In the genomic region with DNA sequence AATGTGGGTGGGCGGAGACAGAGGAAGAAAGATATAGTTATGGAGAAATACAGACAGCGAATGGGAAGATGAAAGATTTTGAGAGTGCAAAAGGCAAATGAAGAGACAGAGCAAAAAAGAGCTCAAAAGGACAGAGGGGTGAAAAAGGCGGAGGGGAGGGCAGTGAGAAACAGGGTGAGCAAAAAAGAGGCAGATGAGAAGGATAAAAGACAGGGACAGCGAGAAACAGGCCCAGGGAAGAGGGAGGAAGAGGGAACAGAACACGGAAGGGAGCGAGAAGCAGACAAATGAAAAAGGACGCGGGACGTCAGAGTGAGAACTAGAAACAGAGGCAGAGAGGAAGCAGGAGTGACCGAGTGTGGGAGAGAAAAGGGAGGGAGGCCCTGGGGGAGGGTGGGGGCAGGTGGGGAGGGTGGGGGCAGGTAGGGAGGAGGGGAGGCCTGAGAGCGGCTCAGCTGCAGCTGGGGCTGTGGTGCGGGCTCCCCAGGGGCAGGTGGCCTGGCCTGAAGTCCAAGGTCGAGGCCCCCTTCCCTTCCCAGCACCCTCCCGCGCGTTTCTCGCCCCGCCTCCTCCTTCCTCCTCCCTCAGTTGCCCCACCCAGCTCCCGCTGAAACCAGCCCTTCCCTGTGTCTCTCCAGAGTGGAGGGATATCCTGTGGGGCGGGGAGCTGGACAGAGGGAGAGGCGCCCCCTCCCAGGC, we compare ENCODE assay signal across 12 cellular contexts. TPM values are rescaled to one million over a fixed set of nuclear protein-coding genes. Genes with fewer than 3 reads are reported as not detected.
DNase-seq lines count a peak whose midpoint lies in the region; ATAC-seq and TF ChIP-seq lines count a peak whose summit lies in the region.
"Had no signal": no experiment of that assay in that cellular context is flagged by ENCODE, and none has a peak within 500 bp of the region (broad histone marks: within the 10 kb centered on the region; RNA-seq: fewer than 3 reads in every experiment).

No MANE protein-coding gene starts in this region.

- peak overlapping the region; percentile 67 for H3K4me2 ChIP-seq in hepatocyte

- no peaks in the 10 kb centered on the region for H4K20me1 ChIP-seq in hepatocyte (ENCODE audit: insufficient read depth, poor library complexity, severe bottlenecking)

- H3K9me2 ChIP-seq in hepatocyte (replicated peaks; ENCODE audit: insufficient read depth), result no peaks in the 10 kb centered on the region

- no TSS peak for BruUV-seq in A673 (replicated peaks; lab: Mats Ljungman, UMichigan)

- peaks cover 19% of the 10 kb centered on the region for H3K4me1 Mint-ChIP-seq in CD8-positive, alpha-beta T cell (ENCODE audit: low read depth)

- H3K36me3 ChIP-seq in hepatocyte (replicated peaks; ENCODE audit: insufficient read depth, low read depth), result no peaks in the 10 kb centered on the region
- no peaks in the 10 kb centered on the region for H3K36me3 ChIP-seq in CD8-positive, alpha-beta T cell (ENCODE audit: insufficient read depth, low read length)
- no peaks in the 10 kb centered on the region for H3K36me3 ChIP-seq in A673 (ENCODE audit: insufficient read depth, low read length, poor library complexity, severe bottlenecking)

- POLR2A ChIA-PET in CD8-positive, alpha-beta T cell (lab: Charles Lee), result no interaction called here
- POLR2A ChIA-PET in A673 (lab: Charles Lee; ENCODE audit: low non-redundant PET), result no interaction called here

- DNase-seq in stimulated activated CD4-positive, alpha-beta T cell treated with anti-CD3 and anti-CD28 coated beads, Interleukin-15, amount 100 ng/mL, for 24 hours, result peak; percentile 30
- DNase-seq in stimulated activated CD4-positive, alpha-beta T cell treated with anti-CD3 and anti-CD28 coated beads, Interleukin-2, amount 100 ng/mL, for 48 hours, result no peak
- DNase-seq in SK-N-DZ (ENCODE audit: low spot score) (peak; percentile 69), hepatocyte (ENCODE audit: low spot score) (peak; percentile 71), NCI-H2081 (lab: John Stamatoyannopoulos, UW) (no peak), A673 (ENCODE audit: low spot score) (no peak)
- no peak for DNase-seq in CD8-positive, alpha-beta T cell
- DNase-seq: cortex of kidney; MM.1S; stimulated activated CD4-positive, alpha-beta T cell treated with anti-CD3 and anti-CD28 coated beads, Interleukin-4, amount 100 ng/mL, for 1 hour had no signal

- intact Hi-C loops in CD8-positive, alpha-beta T cell (cut with DNase I, micrococcal nuclease), result no loop called here
- intact Hi-C loops in A673 (cut with micrococcal nuclease; ENCODE audit: unreplicated experiment), result no loop called here

- no peak overlapping the region for H3K27ac Mint-ChIP-seq in CD8-positive, alpha-beta T cell

- no peaks in the 10 kb centered on the region for H3K9me3 Mint-ChIP-seq in CD8-positive, alpha-beta T cell

- no peaks in the 10 kb centered on the region for H3K79me2 ChIP-seq in hepatocyte

- no peak for ATAC-seq in HG02642 (IDR thresholded peaks at IDR 0.05; ENCODE audit: poor library complexity, unreplicated experiment)
- no peak for ATAC-seq in CD8-positive, alpha-beta T cell

- WGBS in hepatocyte (ENCODE audit: low lambda C conversion rate, missing lambda C conversion rate), result 12% methylated on average over 12 of the region's 21 CpGs

- H3K9me3 ChIP-seq in hepatocyte (ENCODE audit: low read depth) (no peaks in the 10 kb centered on the region), A673 (ENCODE audit: low read depth, low read length, poor library complexity, severe bottlenecking) (no peaks in the 10 kb centered on the region)
- no peaks in the 10 kb centered on the region for H3K9me3 ChIP-seq in CD8-positive, alpha-beta T cell (ENCODE audit: low read length)

- no peak overlapping the region for H2AFZ ChIP-seq in hepatocyte

- CTCF ChIA-PET in CD8-positive, alpha-beta T cell (lab: Charles Lee), result interaction anchor here (0.7 kb wide), 1 partner anchor 185 kb away, joined by 3 read pairs; no protein-coding TSS in a partner anchor
- CTCF ChIA-PET in A673 (lab: Charles Lee), result no interaction called here

- peaks cover 53% of the 10 kb centered on the region for H3K27me3 ChIP-seq in hepatocyte
- peaks cover 25% of the 10 kb centered on the region for H3K27me3 ChIP-seq in CD8-positive, alpha-beta T cell (ENCODE audit: insufficient read depth, low read length)
- peaks cover 10% of the 10 kb centered on the region for H3K27me3 ChIP-seq in A673 (replicated peaks; ENCODE audit: insufficient read depth, low read depth, low read length, poor library complexity)

- TF ChIP-seq CTCF in hepatocyte (IDR thresholded peaks at IDR 0.05; ENCODE audit: poor library complexity) (no peak), A673 (conservative IDR thresholded peaks at IDR 0.05; ENCODE audit: low read depth, low read length) (no peak)
- TF ChIP-seq CTCF in CD8-positive, alpha-beta T cell (IDR thresholded peaks at IDR 0.05), result no peak

- H3K4me3 Mint-ChIP-seq in CD8-positive, alpha-beta T cell, result no peak overlapping the region

- no peaks in the 10 kb centered on the region for H3K36me3 Mint-ChIP-seq in CD8-positive, alpha-beta T cell

- H3K4me3 ChIP-seq in hepatocyte (no peak overlapping the region), A673 (ENCODE audit: low read depth, low read length, poor library complexity, severe bottlenecking) (no peak overlapping the region)
- H3K4me3 ChIP-seq in CD8-positive, alpha-beta T cell (ENCODE audit: low read depth, low read length), result no peak overlapping the region
- H3K4me3 ChIP-seq: lung had no signal

- peak overlapping the region; percentile 45 for H3K27ac ChIP-seq in hepatocyte
- H3K27ac ChIP-seq in CD8-positive, alpha-beta T cell (ENCODE audit: low read depth, low read length), result no peak overlapping the region
- H3K27ac ChIP-seq in A673 (ENCODE audit: low read depth, low read length, poor library complexity, severe bottlenecking), result no peak overlapping the region

- H3K4me1 ChIP-seq in hepatocyte (ENCODE audit: insufficient read depth) (peaks cover 10% of the 10 kb centered on the region), A673 (ENCODE audit: insufficient read depth, low read length, poor library complexity, severe bottlenecking) (no peaks in the 10 kb centered on the region)
- H3K4me1 ChIP-seq in CD8-positive, alpha-beta T cell (ENCODE audit: insufficient read depth, low read length), result peaks cover 15% of the 10 kb centered on the region

- peaks cover 63% of the 10 kb centered on the region for H3K27me3 Mint-ChIP-seq in CD8-positive, alpha-beta T cell (ENCODE audit: low read depth)

RNA-seq across cellular contexts. Expression of gene KLK1, which starts 2.9 kb away (rescaled TPM):
- 0.74 and 2.4 TPM in 2 replicates for polyA plus RNA-seq in SK-N-DZ (2014; cell fraction: cytosol; rRNA removed)
- 0.21 and 1.4 TPM in 2 replicates for polyA plus RNA-seq in SK-N-DZ (2014; cell fraction: nucleus; rRNA removed)
- total RNA-seq in hepatocyte (2.7 and 3.9 TPM in 2 replicates), A673 (2021) (0.68 TPM in 1 of 2 replicates, not detected in the other)
- polyA plus RNA-seq in hepatocyte, result 6.6 and 8.2 TPM in 2 replicates
- not detected for total RNA-seq in CD8-positive, alpha-beta T cell

RNA-seq across cellular contexts. Expression of gene KLK15, which starts 12.7 kb away (rescaled TPM):
- 0.45 and 0.53 TPM in 2 replicates for polyA plus RNA-seq in SK-N-DZ (2014; cell fraction: cytosol; rRNA removed)
- polyA plus RNA-seq in SK-N-DZ (2014; cell fraction: nucleus; rRNA removed), result 0.65 TPM in 1 of 2 replicates, not detected in the other
- not detected in 2 replicates for total RNA-seq in hepatocyte
- not detected in 2 replicates for polyA plus RNA-seq in hepatocyte
- not detected for total RNA-seq in CD8-positive, alpha-beta T cell
- not detected in 2 replicates for total RNA-seq in A673 (2021)
- total RNA-seq: lung had no signal
- polyA plus RNA-seq: lung had no signal

RNA-seq across cellular contexts. Expression of gene ACP4, which starts 30.5 kb away (rescaled TPM):
- not detected in 2 replicates for polyA plus RNA-seq in SK-N-DZ (2014; cell fraction: cytosol; rRNA removed)
- not detected in 2 replicates for polyA plus RNA-seq in SK-N-DZ (2014; cell fraction: nucleus; rRNA removed)
- total RNA-seq in hepatocyte, result not detected in 2 replicates
- polyA plus RNA-seq in hepatocyte, result not detected in 2 replicates
- total RNA-seq in CD8-positive, alpha-beta T cell, result not detected
- total RNA-seq in A673 (2021), result not detected in 2 replicates
- total RNA-seq: lung had no signal
- polyA plus RNA-seq: lung had no signal

RNA-seq across cellular contexts. Expression of gene KLK3, which starts 34.0 kb away (rescaled TPM):
- polyA plus RNA-seq in SK-N-DZ (2014; cell fraction: cytosol; rRNA removed), result 0.08 and 1.5 TPM in 2 replicates
- polyA plus RNA-seq in SK-N-DZ (2014; cell fraction: nucleus; rRNA removed), result 1.4 and 2.5 TPM in 2 replicates
- total RNA-seq in hepatocyte (not detected in 2 replicates), A673 (2021) (not detected in 2 replicates)
- polyA plus RNA-seq in hepatocyte, result 0.60 TPM in 1 of 2 replicates, not detected in the other
- total RNA-seq in CD8-positive, alpha-beta T cell, result not detected
- total RNA-seq: lung had no signal
- polyA plus RNA-seq: lung had no signal

RNA-seq across cellular contexts. Expression of gene GPR32, which starts 50.4 kb away (rescaled TPM):
- not detected in 2 replicates for polyA plus RNA-seq in SK-N-DZ (2014; cell fraction: cytosol; rRNA removed)
- not detected in 2 replicates for polyA plus RNA-seq in SK-N-DZ (2014; cell fraction: nucleus; rRNA removed)
- total RNA-seq in hepatocyte, result not detected in 2 replicates
- not detected in 2 replicates for polyA plus RNA-seq in hepatocyte
- total RNA-seq in CD8-positive, alpha-beta T cell, result not detected
- total RNA-seq in A673 (2021), result not detected in 2 replicates
- total RNA-seq: lung had no signal
- polyA plus RNA-seq: lung had no signal

Comparison
In these comparisons a context has a peak if more than half of its experiments do, and no peak if none do; other contexts are left out.
1. DNase-seq: peak in stimulated activated CD4-positive, alpha-beta T cell treated with anti-CD3 and anti-CD28 coated beads, Interleukin-15, amount 100 ng/mL, for 24 hours (single experiment), SK-N-DZ (single experiment) and hepatocyte (single experiment); none in stimulated activated CD4-positive, alpha-beta T cell treated with anti-CD3 and anti-CD28 coated beads, Interleukin-2, amount 100 ng/mL, for 48 hours (0 of 2), CD8-positive, alpha-beta T cell (0 of 7), NCI-H2081 (0 of 2) and A673 (single experiment).